2 cellular contexts compared by ENCODE assay signal in the genomic region with DNA sequence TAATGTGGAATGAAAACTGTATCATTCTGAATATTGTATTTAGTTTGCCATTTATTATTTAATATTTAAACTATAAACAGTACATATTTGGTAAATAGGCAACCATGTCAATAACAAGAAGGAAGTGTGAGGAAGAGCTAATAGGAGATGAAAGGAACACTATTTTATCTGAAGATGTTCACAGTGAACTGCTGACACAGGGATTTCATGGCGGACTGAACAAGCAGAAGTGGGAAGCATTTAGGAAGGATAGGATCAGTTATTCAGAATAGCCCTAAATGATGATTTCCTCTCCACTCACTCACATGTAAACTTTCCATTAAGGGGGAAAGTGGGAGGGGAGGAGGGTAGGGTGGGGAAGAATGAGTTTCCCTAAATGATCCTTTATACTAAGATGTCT.
TF ChIP-seq lines count a peak whose summit lies in the region.

No MANE protein-coding gene starts in this region.

TF ChIP-seq in HepG2, 621 proteins besides CTCF, POLR2A, EP300 and RAD21 (continued from another document):
- TF ChIP-seq MAFF (IDR thresholded peaks at IDR 0.05; ENCODE audit: low read depth, low read length): peak; percentile 80
- TF ChIP-seq MYNN (CRISPR knock-in tag; IDR thresholded peaks at IDR 0.05; ENCODE audit: low read depth): no peak
- TF ChIP-seq, protein P1, sequence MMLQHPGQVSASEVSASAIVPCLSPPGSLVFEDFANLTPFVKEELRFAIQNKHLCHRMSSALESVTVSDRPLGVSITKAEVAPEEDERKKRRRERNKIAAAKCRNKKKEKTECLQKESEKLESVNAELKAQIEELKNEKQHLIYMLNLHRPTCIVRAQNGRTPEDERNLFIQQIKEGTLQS (CRISPR knock-in tag; IDR thresholded peaks at IDR 0.05): no peak
- TF ChIP-seq THAP8 (CRISPR knock-in tag; IDR thresholded peaks at IDR 0.05; ENCODE audit: borderline replicate concordance): no peak

TF ChIP-seq in IMR-90, 13 proteins besides CTCF, POLR2A, EP300 and RAD21 (continued from another document):
- TF ChIP-seq ELK1 (IDR thresholded peaks at IDR 0.05; ENCODE audit: borderline replicate concordance, low read depth, low read length) (no peak), RFX5 (IDR thresholded peaks at IDR 0.05; ENCODE audit: low read depth, low read length) (no peak), FOS (IDR thresholded peaks at IDR 0.05; ENCODE audit: low read depth, low read length) (no peak), RCOR1 (IDR thresholded peaks at IDR 0.05; ENCODE audit: insufficient replicate concordance, low read length) (no peak)
